In genomic region chr10:77552252-77552651, GRCh38 we compare ENCODE assay signal across 19 cellular contexts.
A peak's percentile ranks its signal among the peaks of the same experiment; 100 is the strongest.
DNase-seq lines count a peak whose midpoint lies in the region; ATAC-seq and TF ChIP-seq lines count a peak whose summit lies in the region.
"Had no signal": no experiment of that assay in that cellular context is flagged by ENCODE, and none has a peak within 500 bp of the region (broad histone marks: within the 10 kb centered on the region; RNA-seq: fewer than 3 reads in every experiment).

No MANE protein-coding gene starts in this region.

- H3K36me3 ChIP-seq in BLaER1 treated with 17β-estradiol and CSF1 and Interleukin-3, amounts not matched to agents 10 nM and 100 nM = no peaks in the 10 kb centered on the region
- no peaks in the 10 kb centered on the region for H3K36me3 ChIP-seq in muscle layer of colon (ENCODE audit: insufficient read depth, low read length)
- no peaks in the 10 kb centered on the region for H3K36me3 ChIP-seq in GM23338 (ENCODE audit: insufficient read depth)
- H3K36me3 ChIP-seq: colonic mucosa, suprapubic skin had no signal

- intact Hi-C loops in activated CD4-positive, alpha-beta memory T cell treated with anti-CD3 and anti-CD28 coated beads for 36 hours (cut with micrococcal nuclease) = no loop called here

- no peak overlapping the region for H2AFZ ChIP-seq in GM23338

- H3K36me3 Mint-ChIP-seq in chondrocyte (ENCODE audit: low read depth) (peaks cover 1% of the 10 kb centered on the region), GM23338 (ENCODE audit: low read depth) (no peaks in the 10 kb centered on the region)
- H3K36me3 Mint-ChIP-seq in activated CD4-positive, alpha-beta memory T cell treated with anti-CD3 and anti-CD28 coated beads for 36 hours = no peaks in the 10 kb centered on the region
- H3K36me3 Mint-ChIP-seq: activated CD8-positive, alpha-beta memory T cell treated with anti-CD3 and anti-CD28 coated beads, Interleukin-2, amount 10 ng/mL, durations not matched to agents 7 days and 5 days; activated naive CD8-positive, alpha-beta T cell treated with anti-CD3 and anti-CD28 coated beads, Interleukin-2, amount 10 ng/mL, durations not matched to agents 7 days and 5 days; brain; CD4-positive, CD25-positive, alpha-beta regulatory T cell had no signal

- no peaks in the 10 kb centered on the region for H3K79me2 ChIP-seq in GM23338 (replicated peaks; ENCODE audit: insufficient read depth)

- H3K27me3 Mint-ChIP-seq in chondrocyte (ENCODE audit: low read depth) (no peaks in the 10 kb centered on the region), GM23338 (ENCODE audit: insufficient read depth, low read depth, poor library complexity) (peaks cover 2% of the 10 kb centered on the region)
- H3K27me3 Mint-ChIP-seq in activated CD4-positive, alpha-beta memory T cell treated with anti-CD3 and anti-CD28 coated beads for 36 hours = no peaks in the 10 kb centered on the region
- H3K27me3 Mint-ChIP-seq: CD4-positive, CD25-positive, alpha-beta regulatory T cell had no signal

- H3F3A ChIP-seq in GM23338 (replicated peaks; ENCODE audit: low read depth) = no peaks in the 10 kb centered on the region

- H4K20me1 ChIP-seq in BLaER1 treated with 17β-estradiol and CSF1 and Interleukin-3, amounts not matched to agents 10 nM and 100 nM = no peaks in the 10 kb centered on the region
- no peaks in the 10 kb centered on the region for H4K20me1 ChIP-seq in GM23338 (replicated peaks; ENCODE audit: insufficient read depth)

- peak overlapping the region; percentile 12 to 92 (median 79); a peak in 20 of 22 replicates for H3K4me2 ChIP-seq in BLaER1 treated with 17β-estradiol and CSF1 and Interleukin-3, amounts not matched to agents 10 nM and 100 nM
- no peak overlapping the region for H3K4me2 ChIP-seq in GM23338

- H3K4me1 ChIP-seq in BLaER1 treated with 17β-estradiol and CSF1 and Interleukin-3, amounts not matched to agents 10 nM and 100 nM = peaks cover 47 to 94% (median 77%) of the 10 kb centered on the region in 10 experiments
- H3K4me1 ChIP-seq in muscle layer of colon (ENCODE audit: insufficient read depth, low read length) (peaks cover 62% of the 10 kb centered on the region), GM23338 (ENCODE audit: insufficient read depth) (no peaks in the 10 kb centered on the region)
- H3K4me1 ChIP-seq: colonic mucosa had no signal

- H3K9me3 Mint-ChIP-seq in chondrocyte (ENCODE audit: low read depth) (no peaks in the 10 kb centered on the region), GM23338 (no peaks in the 10 kb centered on the region)
- H3K9me3 Mint-ChIP-seq in activated CD4-positive, alpha-beta memory T cell treated with anti-CD3 and anti-CD28 coated beads for 36 hours = no peaks in the 10 kb centered on the region
- H3K9me3 Mint-ChIP-seq: activated naive CD8-positive, alpha-beta T cell treated with anti-CD3 and anti-CD28 coated beads, Interleukin-2, amount 10 ng/mL, durations not matched to agents 7 days and 5 days; activated T-helper 2 cell treated with anti-CD3 and anti-CD28 coated beads, Interferon-gamma antibody, Interleukin-2, Interleukin-4, amounts not matched to agents 10 μg/mL and 5 μg/mL and 100 μg/mL, durations not matched to agents 14 hours and 24 hours and 36 hours; brain had no signal

- no peak overlapping the region for H3K4me3 ChIP-seq in BLaER1 treated with 17β-estradiol and CSF1 and Interleukin-3, amounts not matched to agents 10 nM and 100 nM
- H3K4me3 ChIP-seq in NB4 (ENCODE audit: low read depth, low read length) = no peak overlapping the region
- no peak overlapping the region for H3K4me3 ChIP-seq in muscle layer of colon (ENCODE audit: low read depth in 1 of 2, low read length in 2 of 2)
- no peak overlapping the region for H3K4me3 ChIP-seq in GM23338
- H3K4me3 ChIP-seq: colonic mucosa, suprapubic skin had no signal

- TF ChIP-seq POLR2A in NB4 (IDR thresholded peaks at IDR 0.05; ENCODE audit: extremely low read depth, insufficient read length) = no peak

- TF ChIP-seq CTCF in NB4 (IDR thresholded peaks at IDR 0.05; ENCODE audit: low read depth, low read length) (no peak), chondrocyte (IDR thresholded peaks at IDR 0.05) (no peak), GM23338 (conservative IDR thresholded peaks at IDR 0.05; ENCODE audit: low read depth in 2 of 2) (no peak)

- POLR2A ChIA-PET in activated CD4-positive, alpha-beta memory T cell treated with anti-CD3 and anti-CD28 coated beads for 36 hours (lab: Charles Lee) = no interaction called here

- peak overlapping the region in 8 of 11 experiments; percentile 27 to 85 (median 66); a peak in 15 of 22 replicates for H3K9ac ChIP-seq in BLaER1 treated with 17β-estradiol and CSF1 and Interleukin-3, amounts not matched to agents 10 nM and 100 nM
- no peak overlapping the region for H3K9ac ChIP-seq in muscle layer of colon (ENCODE audit: low read length)

- H3K9me3 ChIP-seq in BLaER1 treated with 17β-estradiol and CSF1 and Interleukin-3, amounts not matched to agents 10 nM and 100 nM (replicated peaks in 1 of 11) = no peaks in the 10 kb centered on the region
- H3K9me3 ChIP-seq in muscle layer of colon (ENCODE audit: low read length) = no peaks in the 10 kb centered on the region
- H3K9me3 ChIP-seq: colonic mucosa, suprapubic skin had no signal

- H3K27ac ChIP-seq in BLaER1 treated with 17β-estradiol and CSF1 and Interleukin-3, amounts not matched to agents 10 nM and 100 nM = peak overlapping the region in 9 of 11 experiments; percentile 65 to 96 (median 84); a peak in 19 of 22 replicates
- H3K27ac ChIP-seq in muscle layer of colon (ENCODE audit: low read depth, low read length) (peak overlapping the region; percentile 6), GM23338 (ENCODE audit: low read depth) (no peak overlapping the region)
- H3K27ac ChIP-seq: colonic mucosa, suprapubic skin had no signal

- peak overlapping the region; percentile 13 for H3K27ac Mint-ChIP-seq in chondrocyte (ENCODE audit: unreplicated experiment)
- H3K27ac Mint-ChIP-seq in activated CD4-positive, alpha-beta memory T cell treated with anti-CD3 and anti-CD28 coated beads for 36 hours = no peak overlapping the region
- H3K27ac Mint-ChIP-seq in GM23338 = no peak overlapping the region
- H3K27ac Mint-ChIP-seq: activated CD8-positive, alpha-beta memory T cell treated with anti-CD3 and anti-CD28 coated beads, Interleukin-2, amount 10 ng/mL, durations not matched to agents 7 days and 5 days; activated naive CD8-positive, alpha-beta T cell treated with anti-CD3 and anti-CD28 coated beads, Interleukin-2, amount 10 ng/mL, durations not matched to agents 7 days and 5 days; activated T-helper 2 cell treated with anti-CD3 and anti-CD28 coated beads, Interferon-gamma antibody, Interleukin-2, Interleukin-4, amounts not matched to agents 10 μg/mL and 5 μg/mL and 100 μg/mL, durations not matched to agents 14 hours and 24 hours and 36 hours; brain; CD4-positive, CD25-positive, alpha-beta regulatory T cell had no signal

- peak; percentile 57 for DNase-seq in NB4 (ENCODE audit: low read depth)
- DNase-seq in chondrocyte (ENCODE audit: low spot score) = no peak
- DNase-seq in activated T-cell treated with anti-CD3 and anti-CD28 coated beads, Interleukin-2, amount 50 U/mL, for 1 hour = no peak
- no peak for DNase-seq in activated CD4-positive, alpha-beta memory T cell treated with anti-CD3 and anti-CD28 coated beads for 36 hours
- no peak for DNase-seq in GM23338 (ENCODE audit: low spot score)
- DNase-seq in cerebellum (ENCODE audit: low spot score) = no peak
- DNase-seq: activated CD4-positive, alpha-beta T cell treated with anti-CD3 and anti-CD28 coated beads for 4 hours; activated CD8-positive, alpha-beta memory T cell treated with anti-CD3 and anti-CD28 coated beads, Interleukin-2, amount 10 ng/mL, durations not matched to agents 7 days and 5 days; activated naive CD8-positive, alpha-beta T cell treated with anti-CD3 and anti-CD28 coated beads, Interleukin-2, amount 10 ng/mL, durations not matched to agents 7 days and 5 days; CD4-positive, CD25-positive, alpha-beta regulatory T cell; colonic mucosa; NCI-H1092; NCI-H2029 treated with DMSO at 0.1 percent for 48 hours; NCI-H446 had no signal

- no peaks in the 10 kb centered on the region for H3K27me3 ChIP-seq in BLaER1 treated with 17β-estradiol and CSF1 and Interleukin-3, amounts not matched to agents 10 nM and 100 nM
- no peaks in the 10 kb centered on the region for H3K27me3 ChIP-seq in muscle layer of colon (ENCODE audit: control insufficient read depth in 1 of 2, insufficient read depth in 2 of 2, low read length in 2 of 2)
- no peaks in the 10 kb centered on the region for H3K27me3 ChIP-seq in GM23338 (ENCODE audit: insufficient read depth)
- H3K27me3 ChIP-seq: colonic mucosa, suprapubic skin had no signal

- CTCF ChIA-PET in activated CD4-positive, alpha-beta memory T cell treated with anti-CD3 and anti-CD28 coated beads for 36 hours (lab: Charles Lee) = no interaction called here

- peaks cover 79% of the 10 kb centered on the region for H3K4me1 Mint-ChIP-seq in chondrocyte (ENCODE audit: low read depth)
- no peaks in the 10 kb centered on the region for H3K4me1 Mint-ChIP-seq in activated CD4-positive, alpha-beta memory T cell treated with anti-CD3 and anti-CD28 coated beads for 36 hours (ENCODE audit: low read depth)
- H3K4me1 Mint-ChIP-seq in GM23338 = peaks cover 4% of the 10 kb centered on the region

- no peak overlapping the region for H3K4me3 Mint-ChIP-seq in chondrocyte (ENCODE audit: unreplicated experiment)
- no peak overlapping the region for H3K4me3 Mint-ChIP-seq in activated CD4-positive, alpha-beta memory T cell treated with anti-CD3 and anti-CD28 coated beads for 36 hours
- no peak overlapping the region for H3K4me3 Mint-ChIP-seq in GM23338
- H3K4me3 Mint-ChIP-seq: activated CD8-positive, alpha-beta memory T cell treated with anti-CD3 and anti-CD28 coated beads, Interleukin-2, amount 10 ng/mL, durations not matched to agents 7 days and 5 days; activated naive CD8-positive, alpha-beta T cell treated with anti-CD3 and anti-CD28 coated beads, Interleukin-2, amount 10 ng/mL, durations not matched to agents 7 days and 5 days; brain; CD4-positive, CD25-positive, alpha-beta regulatory T cell had no signal

- no peaks in the 10 kb centered on the region; the same call in 1 of the 2 replicates for H3K9me2 ChIP-seq in GM23338 (ENCODE audit: insufficient read depth)

- no peak for ATAC-seq in GM23338
- ATAC-seq: activated CD8-positive, alpha-beta memory T cell treated with anti-CD3 and anti-CD28 coated beads, Interleukin-2, amount 10 ng/mL, durations not matched to agents 7 days and 5 days had no signal
